ENCODE assay signal across 21 cellular contexts in genomic region chr6:129136751-129137150, GRCh38.
DNase-seq lines count a peak whose midpoint lies in the region; ATAC-seq, FAIRE-seq and TF ChIP-seq lines count a peak whose summit lies in the region.
"Had no signal": no experiment of that assay in that cellular context is flagged by ENCODE, and none has a peak within 500 bp of the region (broad histone marks: within the 10 kb centered on the region; RNA-seq: fewer than 3 reads in every experiment).

No MANE protein-coding gene starts in this region.

- no peaks in the 10 kb centered on the region for H3K27me3 ChIP-seq in dorsolateral prefrontal cortex

- peaks cover 0 to 1% (median 0%) of the 10 kb centered on the region in 3 donors for H3K27me3 Mint-ChIP-seq in CD14-positive monocyte (ENCODE audit: low read depth in 3 of 3)
- H3K27me3 Mint-ChIP-seq: B cell had no signal

- peak overlapping the region in 31 of 59 donors; percentile 4 to 89 (median 73) for H3K27ac ChIP-seq in dorsolateral prefrontal cortex
- H3K27ac ChIP-seq: GM23248 had no signal

- in situ Hi-C loops in Caki2 (cut with HindIII; ENCODE audit: low pct_unique_long_range_greater_than_20kb, low sequenced_read_pairs): no loop called here

- no peak overlapping the region for H3K27ac Mint-ChIP-seq in CD14-positive monocyte
- H3K27ac Mint-ChIP-seq: B cell had no signal

- H3K4me3 ChIP-seq in dorsolateral prefrontal cortex: no peak overlapping the region
- H3K4me3 ChIP-seq: GM23248, K562 had no signal

- DNase-seq in Caki2 (ENCODE audit: low read depth): peak; percentile 34
- DNase-seq in D721Med (ENCODE audit: insufficient read length, low spot score): no peak
- no peak for DNase-seq in dorsolateral prefrontal cortex
- peak; percentile 58 for DNase-seq in kidney tubule cell (ENCODE audit: low spot score)
- DNase-seq in CD14-positive monocyte (ENCODE audit: low spot score): no peak
- no peak for DNase-seq in activated naive CD4-positive, alpha-beta T cell (lab: John Stamatoyannopoulos, UW)
- DNase-seq in medulla oblongata (ENCODE audit: extremely low spot score): no peak
- DNase-seq: GM23248; H7; Kasumi-1; NCI-H1105 treated with DMSO at 0.1 percent for 48 hours; NCI-H2029; NCI-H446 treated with DMSO at 0.1 percent for 48 hours; NCI-H82; NK-92 treated with Interleukin-12 subunit alpha and Interleukin-12 subunit beta, amount 100 ng/mL, for 24 hours; PC-3; SHP77 had no signal

- TF ChIP-seq CTCF in D721Med (IDR thresholded peaks at IDR 0.05; ENCODE audit: insufficient read depth, missing control alignments) (no peak), dorsolateral prefrontal cortex (IDR thresholded peaks at IDR 0.05 in 54 of 56, conservative IDR thresholded peaks at IDR 0.05 in 2 of 56; ENCODE audit: low read depth in 1 of 56, partially characterized antibody in 56 of 56) (no peak), CD14-positive monocyte (IDR thresholded peaks at IDR 0.05) (no peak)

- H3K4me3 Mint-ChIP-seq in CD14-positive monocyte: no peak overlapping the region
- H3K4me3 Mint-ChIP-seq: B cell had no signal

- no peak for ATAC-seq in GM18868 (IDR thresholded peaks at IDR 0.05; ENCODE audit: unreplicated experiment)
- ATAC-seq: K562, PC-3 had no signal

- intact Hi-C loops in dorsolateral prefrontal cortex (cut with DNase I) (no loop called here), CD14-positive monocyte (cut with micrococcal nuclease) (no loop called here)

- no peaks in the 10 kb centered on the region for H3K36me3 Mint-ChIP-seq in CD14-positive monocyte

- FAIRE-seq in D721Med (lab: Jason Lieb, UNC): peak; percentile 85
- FAIRE-seq: HTR-8/SVneo, K562 had no signal

- no peaks in the 10 kb centered on the region for H3K4me1 Mint-ChIP-seq in CD14-positive monocyte
- H3K4me1 Mint-ChIP-seq: B cell had no signal

- H3K9me3 Mint-ChIP-seq in CD14-positive monocyte: peaks cover 0 to 2% (median 0%) of the 10 kb centered on the region in 7 donors

Comparison
In these comparisons a context has a peak if more than half of its experiments do, and no peak if none do; other contexts are left out.
1. DNase-seq: peak in Caki2 (single experiment) and kidney tubule cell (single experiment); none in D721Med (single experiment), dorsolateral prefrontal cortex (0 of 10), CD14-positive monocyte (single experiment), activated naive CD4-positive, alpha-beta T cell (0 of 4) and medulla oblongata (single experiment).